Comparison of ENCODE assay signal across 12 cellular contexts in genomic region chr19:1093330-1093729, GRCh38. TPM values are rescaled to one million over a fixed set of nuclear protein-coding genes. Genes with fewer than 3 reads are reported as not detected.
A peak's percentile ranks its signal among the peaks of the same experiment; 100 is the strongest.
DNase-seq lines count a peak whose midpoint lies in the region; ATAC-seq, FAIRE-seq and TF ChIP-seq lines count a peak whose summit lies in the region.
"Had no signal": no experiment of that assay in that cellular context is flagged by ENCODE, and none has a peak within 500 bp of the region (broad histone marks: within the 10 kb centered on the region; RNA-seq: fewer than 3 reads in every experiment).

No MANE protein-coding gene starts in this region.

- H2BK5ac ChIP-seq in H1 (ENCODE audit: low read depth, low read length), result no peak overlapping the region

- peak overlapping the region; percentile 89 for H3K4me2 ChIP-seq in OCI-LY7 (ENCODE audit: low read length)
- peak overlapping the region; percentile 60 to 98; a peak in 2 of 4 replicates for H3K4me2 ChIP-seq in H1 (ENCODE audit: insufficient read depth in 1 of 2, low read depth in 2 of 2, low read length in 2 of 2)
- peak overlapping the region; percentile 98 for H3K4me2 ChIP-seq in smooth muscle cell

- H2AFZ ChIP-seq in OCI-LY7 (ENCODE audit: low read length), result no peak overlapping the region
- H2AFZ ChIP-seq in H1 (ENCODE audit: low read length), result no peak overlapping the region
- H2AFZ ChIP-seq in smooth muscle cell (ENCODE audit: low read depth), result no peak overlapping the region

- H3K27me3 Mint-ChIP-seq in activated CD4-positive, alpha-beta T cell treated with anti-CD3 and anti-CD28 coated beads, Interleukin-2, amount 10 ng/mL, durations not matched to agents 7 days and 5 days, result no peaks in the 10 kb centered on the region

- no peaks in the 10 kb centered on the region for H3K9me2 ChIP-seq in OCI-LY7 (ENCODE audit: insufficient read depth, low read length)

- H3K79me1 ChIP-seq in H1 (ENCODE audit: low read depth, low read length), result peaks cover 10% of the 10 kb centered on the region

- no peak overlapping the region for H3K9ac ChIP-seq in H1 (replicated peaks in 1 of 4; ENCODE audit: extremely low read depth in 1 of 4, low read depth in 3 of 4, low read length in 3 of 4)
- no peak overlapping the region for H3K9ac ChIP-seq in smooth muscle cell (ENCODE audit: low read depth)

- peak overlapping the region; percentile 18; the same call in 1 of the 2 replicates for H4K8ac ChIP-seq in H1 (ENCODE audit: extremely low read depth, insufficient read depth, low read length)

- no peak for TF ChIP-seq EP300 in H1 (IDR thresholded peaks at IDR 0.05; ENCODE audit: borderline replicate concordance in 1 of 2, low read depth in 2 of 2, low read length in 2 of 2)

- H3K9me3 Mint-ChIP-seq in activated CD4-positive, alpha-beta T cell treated with anti-CD3 and anti-CD28 coated beads, Interleukin-2, amount 10 ng/mL, durations not matched to agents 7 days and 5 days, result no peaks in the 10 kb centered on the region

- 91% methylated on average over 4 of the region's 15 CpGs; no CpG with 5 or more reads in 1 of the 2 experiments for WGBS in H1 (ENCODE audit: extremely low coverage in 1 of 2, insufficient coverage in 1 of 2, insufficient read length in 1 of 2, insufficient replicate concordance in 2 of 2, low coverage in 1 of 2, low lambda C conversion rate in 2 of 2, missing lambda C conversion rate in 1 of 2), 2 experiments
- WGBS in smooth muscle cell (ENCODE audit: low lambda C conversion rate), result 98% methylated on average over 13 of the region's 15 CpGs

- TF ChIP-seq POLR2A in H1 (IDR thresholded peaks at IDR 0.05; ENCODE audit: control extremely low read depth in 1 of 2, low read depth in 2 of 2, low read length in 2 of 2), result no peak

- intact Hi-C loops in OCI-LY7 (cut with micrococcal nuclease; ENCODE audit: unreplicated experiment), result no loop called here

- H2BK20ac ChIP-seq in H1 (ENCODE audit: low read length), result no peak overlapping the region

- H3K14ac ChIP-seq in H1 (ENCODE audit: insufficient read length), result no peak overlapping the region

- H3K4me1 Mint-ChIP-seq in activated CD4-positive, alpha-beta T cell treated with anti-CD3 and anti-CD28 coated beads, Interleukin-2, amount 10 ng/mL, durations not matched to agents 7 days and 5 days, result peaks cover 46% of the 10 kb centered on the region

- H3K36me3 ChIP-seq in OCI-LY7 (ENCODE audit: insufficient read depth, low read length), result peaks cover 47% of the 10 kb centered on the region
- peaks cover 4 to 35% (median 16%) of the 10 kb centered on the region in 4 experiments; a peak in 7 of 8 replicates for H3K36me3 ChIP-seq in H1 (ENCODE audit: control insufficient read depth in 2 of 4, insufficient read depth in 4 of 4, low read length in 3 of 4)
- no peaks in the 10 kb centered on the region for H3K36me3 ChIP-seq in smooth muscle cell (ENCODE audit: low read depth)
- peaks cover 37% of the 10 kb centered on the region for H3K36me3 ChIP-seq in brain microvascular endothelial cell (replicated peaks)

- no peak overlapping the region for H2AK5ac ChIP-seq in H1 (ENCODE audit: low read depth, low read length)

- no peak overlapping the region for H2BK120ac ChIP-seq in H1 (replicated peaks; ENCODE audit: low read depth, low read length)

- H3K4me1 ChIP-seq in OCI-LY7 (ENCODE audit: insufficient read depth, low read length, poor library complexity, severe bottlenecking), result peaks cover 38% of the 10 kb centered on the region
- H3K4me1 ChIP-seq in H1 (replicated peaks in 1 of 4; ENCODE audit: control insufficient read depth in 3 of 4, insufficient read depth in 4 of 4, low read length in 3 of 4), result peaks cover 0 to 8% (median 5%) of the 10 kb centered on the region in 4 experiments; a peak in 4 of 7 replicates
- H3K4me1 ChIP-seq in smooth muscle cell (ENCODE audit: low read depth), result peaks cover 7% of the 10 kb centered on the region

- no peak overlapping the region for H3K23ac ChIP-seq in H1 (ENCODE audit: insufficient read length)

- H3K9me3 ChIP-seq in OCI-LY7 (ENCODE audit: low read length), result no peaks in the 10 kb centered on the region
- no peaks in the 10 kb centered on the region for H3K9me3 ChIP-seq in H1 (ENCODE audit: insufficient read depth in 2 of 2, low read depth in 1 of 2, low read length in 1 of 2)
- no peaks in the 10 kb centered on the region for H3K9me3 ChIP-seq in smooth muscle cell (replicated peaks; ENCODE audit: low read depth)
- H3K9me3 ChIP-seq: neutrophil had no signal

- no peak overlapping the region for H3K27ac ChIP-seq in OCI-LY7 (ENCODE audit: low read depth, low read length, poor library complexity, severe bottlenecking)
- H3K27ac ChIP-seq in H1 (ENCODE audit: low read depth, low read length), result no peak overlapping the region
- no peak overlapping the region for H3K27ac ChIP-seq in smooth muscle cell (ENCODE audit: low read depth)
- H3K27ac ChIP-seq in brain microvascular endothelial cell, result no peak overlapping the region

- CTCF ChIA-PET in activated CD4-positive, alpha-beta T cell treated with anti-CD3 and anti-CD28 coated beads, Interleukin-2, amount 10 ng/mL, durations not matched to agents 7 days and 5 days (lab: Charles Lee), result interaction anchor here (0.8 to 2.2 kb wide), 6 partner anchors 28 to 151 kb away, joined by 3 to 8 read pairs (median 4); partner anchors contain the start of gene CNN2
- CTCF ChIA-PET in OCI-LY7 (lab: Charles Lee; ENCODE audit: unreplicated experiment), result no interaction called here
- CTCF ChIA-PET in H1 (lab: Charles Lee; ENCODE audit: partially characterized antibody), result interaction anchor here (1.0 to 2.0 kb wide), 7 partner anchors 8 to 46 kb away, joined by 3 to 7 read pairs (median 5); no protein-coding TSS in a partner anchor

- no peak for DNase-seq in activated CD4-positive, alpha-beta T cell treated with anti-CD3 and anti-CD28 coated beads, Interleukin-2, amount 10 ng/mL, durations not matched to agents 7 days and 5 days
- DNase-seq in activated CD4-positive, alpha-beta T cell treated with anti-CD3 and anti-CD28 coated beads for 4 hours, result no peak
- DNase-seq in OCI-LY7 (ENCODE audit: low spot score) (no peak), H1 (ENCODE audit: low read depth in 1 of 2, low spot score in 2 of 2) (no peak), smooth muscle cell (lab: John Stamatoyannopoulos, UW; ENCODE audit: unreplicated experiment) (no peak), brain microvascular endothelial cell (no peak), cerebellar cortex (ENCODE audit: low spot score) (no peak)
- DNase-seq: effector memory CD4-positive, alpha-beta T cell; stimulated activated CD4-positive, alpha-beta T cell treated with anti-CD3 and anti-CD28 coated beads, Interleukin-2, amount 100 ng/mL, for 48 hours; trophoblast cell had no signal

- H2BK15ac ChIP-seq in H1 (ENCODE audit: low read length), result no peak overlapping the region

- no peak for ATAC-seq in GM18520 (IDR thresholded peaks at IDR 0.05; ENCODE audit: unreplicated experiment)

- peaks cover 0 to 2% (median 0%) of the 10 kb centered on the region in 4 experiments; a peak in 1 of 7 replicates for H3K27me3 ChIP-seq in H1 (replicated peaks in 1 of 4; ENCODE audit: control insufficient read depth in 3 of 4, extremely low read depth in 1 of 4, insufficient read depth in 3 of 4, low read length in 3 of 4)
- no peaks in the 10 kb centered on the region for H3K27me3 ChIP-seq in smooth muscle cell (ENCODE audit: low read depth)
- no peaks in the 10 kb centered on the region for H3K27me3 ChIP-seq in brain microvascular endothelial cell (replicated peaks)
- H3K27me3 ChIP-seq: neutrophil had no signal

- TF ChIP-seq CTCF in OCI-LY7 (conservative IDR thresholded peaks at IDR 0.05; ENCODE audit: low read length) (no peak), H1 (IDR thresholded peaks at IDR 0.05; ENCODE audit: control extremely low read depth in 1 of 3, insufficient read depth in 1 of 3, low read depth in 1 of 3, low read length in 3 of 3) (no peak), smooth muscle cell (IDR thresholded peaks at IDR 0.05; ENCODE audit: borderline replicate concordance, insufficient read depth, poor library complexity, severe bottlenecking) (no peak), brain microvascular endothelial cell (IDR thresholded peaks at IDR 0.05; ENCODE audit: low read depth, low read length, missing control alignments) (no peak)

- H2BK12ac ChIP-seq in H1 (ENCODE audit: low read depth, low read length), result no peak overlapping the region

- H3K4me3 ChIP-seq in OCI-LY7 (ENCODE audit: low read depth, low read length, poor library complexity, severe bottlenecking) (peak overlapping the region; percentile 95), H1 (ENCODE audit: extremely low read depth in 1 of 4, insufficient read depth in 2 of 4, low read depth in 3 of 4, low read length in 4 of 4) (peak overlapping the region in 1 of 4 experiments; percentile 93; a peak in 1 of 8 replicates), smooth muscle cell (no peak overlapping the region), brain microvascular endothelial cell (ENCODE audit: low read depth, low read length) (no peak overlapping the region)

- POLR2A ChIA-PET in activated CD4-positive, alpha-beta T cell treated with anti-CD3 and anti-CD28 coated beads, Interleukin-2, amount 10 ng/mL, durations not matched to agents 7 days and 5 days (lab: Charles Lee), result no interaction called here
- POLR2A ChIA-PET in OCI-LY7 (lab: Charles Lee) (interaction anchor here (1.0 kb wide), 1 partner anchor 176 kb away, joined by 3 read pairs; the partner anchor contains the start of gene CIRBP), H1 (lab: Charles Lee; ENCODE audit: partially characterized antibody) (interaction anchor here (0.6 to 4.9 kb wide), 9 partner anchors 10 to 73 kb away, joined by 3 to 93 read pairs (median 5); partner anchors contain the start of genes CNN2 and GPX4)

- no peak overlapping the region for H3K4ac ChIP-seq in H1 (replicated peaks; ENCODE audit: insufficient read length, low read depth, low read length)

- peak overlapping the region; percentile 9 for H3K27ac Mint-ChIP-seq in activated CD4-positive, alpha-beta T cell treated with anti-CD3 and anti-CD28 coated beads, Interleukin-2, amount 10 ng/mL, durations not matched to agents 7 days and 5 days

- TF ChIP-seq RAD21 in H1 (IDR thresholded peaks at IDR 0.05 in 1 of 2, conservative IDR thresholded peaks at IDR 0.05 in 1 of 2; ENCODE audit: low read depth in 2 of 2, low read length in 2 of 2), result no peak

- H3K36me3 Mint-ChIP-seq in activated CD4-positive, alpha-beta T cell treated with anti-CD3 and anti-CD28 coated beads, Interleukin-2, amount 10 ng/mL, durations not matched to agents 7 days and 5 days (ENCODE audit: low read depth), result peaks cover 14% of the 10 kb centered on the region

- no peaks in the 10 kb centered on the region for H3F3A ChIP-seq in smooth muscle cell (ENCODE audit: low read depth)

- H4K20me1 ChIP-seq in OCI-LY7 (ENCODE audit: insufficient read depth, low read length) (0 out of 2 replicates have a peak, but pooled peaks cover 4% of the 10 kb centered on the region), H1 (replicated peaks in 1 of 2; ENCODE audit: control insufficient read depth in 1 of 2, insufficient read depth in 2 of 2, low read length in 2 of 2) (peaks cover 8 to 16% of the 10 kb centered on the region in 2 experiments), smooth muscle cell (ENCODE audit: low read depth) (peaks cover 29% of the 10 kb centered on the region)

- H3K23me2 ChIP-seq in H1 (ENCODE audit: low read depth, low read length), result peaks cover 5% of the 10 kb centered on the region

- H3K4me3 Mint-ChIP-seq in activated CD4-positive, alpha-beta T cell treated with anti-CD3 and anti-CD28 coated beads, Interleukin-2, amount 10 ng/mL, durations not matched to agents 7 days and 5 days, result peak overlapping the region; percentile 92

- no peak overlapping the region for H4K5ac ChIP-seq in H1 (ENCODE audit: insufficient read length, low read depth, low read length)

- H3K56ac ChIP-seq in H1 (replicated peaks; ENCODE audit: insufficient read length, low read depth, low read length), result no peak overlapping the region

- FAIRE-seq in H1 (lab: Jason Lieb, UNC), result no peak

- H4K91ac ChIP-seq in H1 (replicated peaks; ENCODE audit: insufficient read length, low read length), result no peak overlapping the region

- no TSS peak for BruUV-seq in OCI-LY7 (replicated peaks; lab: Mats Ljungman, UMichigan)

- in situ Hi-C loops in brain microvascular endothelial cell (cut with HindIII; ENCODE audit: low pct_ligation_motif_present, low sequenced_read_pairs), result no loop called here

- peaks cover 23% of the 10 kb centered on the region for H3K79me2 ChIP-seq in OCI-LY7 (ENCODE audit: insufficient read depth, low read depth, low read length)
- H3K79me2 ChIP-seq in H1 (ENCODE audit: control insufficient read depth in 1 of 2, insufficient read depth in 2 of 2, low read length in 2 of 2), result peaks cover 8 to 19% of the 10 kb centered on the region in 2 experiments
- peaks cover 31% of the 10 kb centered on the region for H3K79me2 ChIP-seq in smooth muscle cell (ENCODE audit: low read depth)

- no peak overlapping the region for H3K18ac ChIP-seq in H1 (ENCODE audit: extremely low read depth, low read length)

RNA-seq across cellular contexts. Expression of gene POLR2E, which starts 1.8 kb away (rescaled TPM):
- total RNA-seq in activated CD4-positive, alpha-beta T cell treated with anti-CD3 and anti-CD28 coated beads, Interleukin-2, amount 10 ng/mL, durations not matched to agents 7 days and 5 days, result 100 to 1,000 TPM; 120 to 133 TPM
- total RNA-seq in OCI-LY7 (2014; rRNA removed; shearing (Covaris generic)), result 153 and 165 TPM in 2 replicates
- total RNA-seq in OCI-LY7 (2022) (160 and 193 TPM in 2 replicates), smooth muscle cell (99.1 and 114 TPM in 2 replicates)
- 274 and 281 TPM in 2 replicates for total RNA-seq in H1 (2021; fragmentation: NEBNext Ultra II Directional; extraction: Animal tissue kit (Norgen Biotek cat#: 25700))
- polyA plus RNA-seq in H1 (2011; rRNA removed) (381 and 483 TPM in 2 replicates), smooth muscle cell (235 and 260 TPM in 2 replicates)
- 378 TPM for polyA plus RNA-seq in H1 (2011; cell fraction: cytosol; rRNA removed)
- polyA plus RNA-seq in H1 (2011; cell fraction: nucleus; rRNA removed), result 283 TPM
- polyA plus RNA-seq in H1 (2012, experiment 1 of 2), result 286 to 416 TPM (median 379 TPM) in 4 replicates
- polyA plus RNA-seq in H1 (2012, experiment 2 of 2), result 296 TPM
- polyA plus RNA-seq in H1 (2013, experiment 1 of 2), result 195 TPM
- 204 TPM for polyA plus RNA-seq in H1 (2013, experiment 2 of 2)
- 110 and 140 TPM in 2 replicates for polyA minus RNA-seq in H1 (2011; rRNA and poly(A)+ RNA removed)
- 128 TPM for polyA minus RNA-seq in H1 (2011; cell fraction: cytosol; rRNA and poly(A)+ RNA removed)
- polyA minus RNA-seq in H1 (2011; cell fraction: nucleus; rRNA and poly(A)+ RNA removed), result 125 TPM

RNA-seq across cellular contexts. Expression of gene GPX4, which starts 10.5 kb away (rescaled TPM):
- total RNA-seq in activated CD4-positive, alpha-beta T cell treated with anti-CD3 and anti-CD28 coated beads, Interleukin-2, amount 10 ng/mL, durations not matched to agents 7 days and 5 days, result 100 to 1,000 TPM; 106 to 114 TPM
- 184 and 203 TPM in 2 replicates for total RNA-seq in OCI-LY7 (2014; rRNA removed; shearing (Covaris generic))
- total RNA-seq in OCI-LY7 (2022) (148 and 156 TPM in 2 replicates), smooth muscle cell (319 and 325 TPM in 2 replicates)
- 342 and 355 TPM in 2 replicates for total RNA-seq in H1 (2021; fragmentation: NEBNext Ultra II Directional; extraction: Animal tissue kit (Norgen Biotek cat#: 25700))
- polyA plus RNA-seq in H1 (2011; rRNA removed) (693 and 947 TPM in 2 replicates), smooth muscle cell (441 and 450 TPM in 2 replicates)
- polyA plus RNA-seq in H1 (2011; cell fraction: cytosol; rRNA removed), result 779 TPM
- polyA plus RNA-seq in H1 (2011; cell fraction: nucleus; rRNA removed), result 730 TPM
- 475 to 711 TPM (median 640 TPM) in 4 replicates for polyA plus RNA-seq in H1 (2012, experiment 1 of 2)
- 958 TPM for polyA plus RNA-seq in H1 (2012, experiment 2 of 2)
- 575 TPM for polyA plus RNA-seq in H1 (2013, experiment 1 of 2)
- 562 TPM for polyA plus RNA-seq in H1 (2013, experiment 2 of 2)
- polyA minus RNA-seq in H1 (2011; rRNA and poly(A)+ RNA removed), result 186 and 191 TPM in 2 replicates
- polyA minus RNA-seq in H1 (2011; cell fraction: cytosol; rRNA and poly(A)+ RNA removed), result 297 TPM
- 155 TPM for polyA minus RNA-seq in H1 (2011; cell fraction: nucleus; rRNA and poly(A)+ RNA removed)

RNA-seq across cellular contexts. Expression of gene ARHGAP45, which starts 26.4 kb away (rescaled TPM):
- total RNA-seq in activated CD4-positive, alpha-beta T cell treated with anti-CD3 and anti-CD28 coated beads, Interleukin-2, amount 10 ng/mL, durations not matched to agents 7 days and 5 days, result 100 to 1,000 TPM; 487 to 570 TPM
- total RNA-seq in OCI-LY7 (2014; rRNA removed; shearing (Covaris generic)), result 132 and 135 TPM in 2 replicates
- total RNA-seq in OCI-LY7 (2022) (138 and 143 TPM in 2 replicates), smooth muscle cell (4.4 and 8.7 TPM in 2 replicates)
- 41.8 and 43.6 TPM in 2 replicates for total RNA-seq in H1 (2021; fragmentation: NEBNext Ultra II Directional; extraction: Animal tissue kit (Norgen Biotek cat#: 25700))
- polyA plus RNA-seq in H1 (2011; rRNA removed) (31.4 and 40.2 TPM in 2 replicates), smooth muscle cell (8.0 and 13.9 TPM in 2 replicates)
- 36.8 TPM for polyA plus RNA-seq in H1 (2011; cell fraction: cytosol; rRNA removed)
- 67.4 TPM for polyA plus RNA-seq in H1 (2011; cell fraction: nucleus; rRNA removed)
- 26.5 to 43.1 TPM (median 35.3 TPM) in 4 replicates for polyA plus RNA-seq in H1 (2012, experiment 1 of 2)
- 29.2 TPM for polyA plus RNA-seq in H1 (2012, experiment 2 of 2)
- polyA plus RNA-seq in H1 (2013, experiment 1 of 2), result 16.7 TPM
- polyA plus RNA-seq in H1 (2013, experiment 2 of 2), result 16.2 TPM
- polyA minus RNA-seq in H1 (2011; rRNA and poly(A)+ RNA removed), result 13.6 and 19.9 TPM in 2 replicates
- 28.4 TPM for polyA minus RNA-seq in H1 (2011; cell fraction: cytosol; rRNA and poly(A)+ RNA removed)
- 25.1 TPM for polyA minus RNA-seq in H1 (2011; cell fraction: nucleus; rRNA and poly(A)+ RNA removed)

RNA-seq across cellular contexts. Expression of gene ABCA7, which starts 53.4 kb away (rescaled TPM):
- total RNA-seq in activated CD4-positive, alpha-beta T cell treated with anti-CD3 and anti-CD28 coated beads, Interleukin-2, amount 10 ng/mL, durations not matched to agents 7 days and 5 days, result 10 to 100 TPM; 75.9 to 87.5 TPM
- 22.5 and 43.3 TPM in 2 replicates for total RNA-seq in OCI-LY7 (2014; rRNA removed; shearing (Covaris generic))
- total RNA-seq in OCI-LY7 (2022), result 66.6 and 74.4 TPM in 2 replicates
- 25.6 and 29.7 TPM in 2 replicates for total RNA-seq in H1 (2021; fragmentation: NEBNext Ultra II Directional; extraction: Animal tissue kit (Norgen Biotek cat#: 25700))
- 10.4 and 17.4 TPM in 2 replicates for polyA plus RNA-seq in H1 (2011; rRNA removed)
- 11.0 TPM for polyA plus RNA-seq in H1 (2011; cell fraction: cytosol; rRNA removed)
- polyA plus RNA-seq in H1 (2011; cell fraction: nucleus; rRNA removed), result 75.8 TPM
- 24.0 to 35.6 TPM (median 26.9 TPM) in 4 replicates for polyA plus RNA-seq in H1 (2012, experiment 1 of 2)
- 20.8 TPM for polyA plus RNA-seq in H1 (2012, experiment 2 of 2)
- polyA plus RNA-seq in H1 (2013, experiment 1 of 2), result 22.9 TPM
- 19.2 TPM for polyA plus RNA-seq in H1 (2013, experiment 2 of 2)
- polyA minus RNA-seq in H1 (2011; rRNA and poly(A)+ RNA removed), result 7.3 and 11.6 TPM in 2 replicates
- polyA minus RNA-seq in H1 (2011; cell fraction: cytosol; rRNA and poly(A)+ RNA removed), result 17.7 TPM
- 32.0 TPM for polyA minus RNA-seq in H1 (2011; cell fraction: nucleus; rRNA and poly(A)+ RNA removed)
- total RNA-seq in smooth muscle cell, result 4.1 and 5.0 TPM in 2 replicates
- polyA plus RNA-seq in smooth muscle cell, result 11.8 and 26.5 TPM in 2 replicates
